Comparison of ENCODE assay signal across 2 cellular contexts in the genomic region with DNA sequence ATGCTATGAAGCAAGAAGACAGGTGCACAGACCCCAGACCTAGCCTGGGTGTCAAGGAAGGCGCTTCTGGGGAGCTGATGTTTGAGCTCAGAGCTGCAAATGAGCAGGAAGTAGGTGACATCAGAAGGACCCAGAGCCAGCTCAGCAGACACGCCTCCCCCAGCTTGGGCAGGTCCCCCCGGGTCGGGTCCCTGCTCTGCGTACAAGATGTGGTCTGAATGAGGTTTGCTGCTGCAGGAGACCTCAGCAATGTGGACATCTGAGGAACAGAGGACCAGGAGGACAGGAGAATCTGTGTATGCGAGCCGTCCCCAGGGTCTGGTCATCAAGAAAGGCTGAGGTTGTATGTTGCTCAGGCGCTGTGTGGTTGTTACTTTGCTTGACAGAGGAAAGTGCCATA.
TF ChIP-seq lines count a peak whose summit lies in the region.

No MANE protein-coding gene starts in this region.

TF ChIP-seq in HepG2, 621 proteins besides CTCF, POLR2A, EP300 and RAD21:
- TF ChIP-seq ELF3 (CRISPR knock-in tag; IDR thresholded peaks at IDR 0.05) (0 out of 2 replicates have a peak, but pooled peaks have one; percentile 14), FOXP1 (IDR thresholded peaks at IDR 0.05) (no peak), FOXP1 (CRISPR knock-in tag; IDR thresholded peaks at IDR 0.05) (no peak), TGIF2 (CRISPR knock-in tag; IDR thresholded peaks at IDR 0.05) (no peak)

TF ChIP-seq in GM23338, 12 proteins besides CTCF, POLR2A, EP300 and RAD21:
- no peak for TF ChIP-seq EZH2phosphoT487 (IDR thresholded peaks at IDR 0.05; ENCODE audit: unreplicated experiment)
- no peak for TF ChIP-seq JUNB (IDR thresholded peaks at IDR 0.05; ENCODE audit: unreplicated experiment)
- TF ChIP-seq CREB1 (CRISPR knock-in tag; IDR thresholded peaks at IDR 0.05; ENCODE audit: low read depth), result no peak
- no peak for TF ChIP-seq ZNF114 (CRISPR knock-in tag; IDR thresholded peaks at IDR 0.05)
- no peak for TF ChIP-seq ETS1 (IDR thresholded peaks at IDR 0.05)
- TF ChIP-seq STAT1 (IDR thresholded peaks at IDR 0.05; ENCODE audit: unreplicated experiment), result no peak
- no peak for TF ChIP-seq POLR2AphosphoS5 (IDR thresholded peaks at IDR 0.05; ENCODE audit: low read depth)
- TF ChIP-seq, protein P1, sequence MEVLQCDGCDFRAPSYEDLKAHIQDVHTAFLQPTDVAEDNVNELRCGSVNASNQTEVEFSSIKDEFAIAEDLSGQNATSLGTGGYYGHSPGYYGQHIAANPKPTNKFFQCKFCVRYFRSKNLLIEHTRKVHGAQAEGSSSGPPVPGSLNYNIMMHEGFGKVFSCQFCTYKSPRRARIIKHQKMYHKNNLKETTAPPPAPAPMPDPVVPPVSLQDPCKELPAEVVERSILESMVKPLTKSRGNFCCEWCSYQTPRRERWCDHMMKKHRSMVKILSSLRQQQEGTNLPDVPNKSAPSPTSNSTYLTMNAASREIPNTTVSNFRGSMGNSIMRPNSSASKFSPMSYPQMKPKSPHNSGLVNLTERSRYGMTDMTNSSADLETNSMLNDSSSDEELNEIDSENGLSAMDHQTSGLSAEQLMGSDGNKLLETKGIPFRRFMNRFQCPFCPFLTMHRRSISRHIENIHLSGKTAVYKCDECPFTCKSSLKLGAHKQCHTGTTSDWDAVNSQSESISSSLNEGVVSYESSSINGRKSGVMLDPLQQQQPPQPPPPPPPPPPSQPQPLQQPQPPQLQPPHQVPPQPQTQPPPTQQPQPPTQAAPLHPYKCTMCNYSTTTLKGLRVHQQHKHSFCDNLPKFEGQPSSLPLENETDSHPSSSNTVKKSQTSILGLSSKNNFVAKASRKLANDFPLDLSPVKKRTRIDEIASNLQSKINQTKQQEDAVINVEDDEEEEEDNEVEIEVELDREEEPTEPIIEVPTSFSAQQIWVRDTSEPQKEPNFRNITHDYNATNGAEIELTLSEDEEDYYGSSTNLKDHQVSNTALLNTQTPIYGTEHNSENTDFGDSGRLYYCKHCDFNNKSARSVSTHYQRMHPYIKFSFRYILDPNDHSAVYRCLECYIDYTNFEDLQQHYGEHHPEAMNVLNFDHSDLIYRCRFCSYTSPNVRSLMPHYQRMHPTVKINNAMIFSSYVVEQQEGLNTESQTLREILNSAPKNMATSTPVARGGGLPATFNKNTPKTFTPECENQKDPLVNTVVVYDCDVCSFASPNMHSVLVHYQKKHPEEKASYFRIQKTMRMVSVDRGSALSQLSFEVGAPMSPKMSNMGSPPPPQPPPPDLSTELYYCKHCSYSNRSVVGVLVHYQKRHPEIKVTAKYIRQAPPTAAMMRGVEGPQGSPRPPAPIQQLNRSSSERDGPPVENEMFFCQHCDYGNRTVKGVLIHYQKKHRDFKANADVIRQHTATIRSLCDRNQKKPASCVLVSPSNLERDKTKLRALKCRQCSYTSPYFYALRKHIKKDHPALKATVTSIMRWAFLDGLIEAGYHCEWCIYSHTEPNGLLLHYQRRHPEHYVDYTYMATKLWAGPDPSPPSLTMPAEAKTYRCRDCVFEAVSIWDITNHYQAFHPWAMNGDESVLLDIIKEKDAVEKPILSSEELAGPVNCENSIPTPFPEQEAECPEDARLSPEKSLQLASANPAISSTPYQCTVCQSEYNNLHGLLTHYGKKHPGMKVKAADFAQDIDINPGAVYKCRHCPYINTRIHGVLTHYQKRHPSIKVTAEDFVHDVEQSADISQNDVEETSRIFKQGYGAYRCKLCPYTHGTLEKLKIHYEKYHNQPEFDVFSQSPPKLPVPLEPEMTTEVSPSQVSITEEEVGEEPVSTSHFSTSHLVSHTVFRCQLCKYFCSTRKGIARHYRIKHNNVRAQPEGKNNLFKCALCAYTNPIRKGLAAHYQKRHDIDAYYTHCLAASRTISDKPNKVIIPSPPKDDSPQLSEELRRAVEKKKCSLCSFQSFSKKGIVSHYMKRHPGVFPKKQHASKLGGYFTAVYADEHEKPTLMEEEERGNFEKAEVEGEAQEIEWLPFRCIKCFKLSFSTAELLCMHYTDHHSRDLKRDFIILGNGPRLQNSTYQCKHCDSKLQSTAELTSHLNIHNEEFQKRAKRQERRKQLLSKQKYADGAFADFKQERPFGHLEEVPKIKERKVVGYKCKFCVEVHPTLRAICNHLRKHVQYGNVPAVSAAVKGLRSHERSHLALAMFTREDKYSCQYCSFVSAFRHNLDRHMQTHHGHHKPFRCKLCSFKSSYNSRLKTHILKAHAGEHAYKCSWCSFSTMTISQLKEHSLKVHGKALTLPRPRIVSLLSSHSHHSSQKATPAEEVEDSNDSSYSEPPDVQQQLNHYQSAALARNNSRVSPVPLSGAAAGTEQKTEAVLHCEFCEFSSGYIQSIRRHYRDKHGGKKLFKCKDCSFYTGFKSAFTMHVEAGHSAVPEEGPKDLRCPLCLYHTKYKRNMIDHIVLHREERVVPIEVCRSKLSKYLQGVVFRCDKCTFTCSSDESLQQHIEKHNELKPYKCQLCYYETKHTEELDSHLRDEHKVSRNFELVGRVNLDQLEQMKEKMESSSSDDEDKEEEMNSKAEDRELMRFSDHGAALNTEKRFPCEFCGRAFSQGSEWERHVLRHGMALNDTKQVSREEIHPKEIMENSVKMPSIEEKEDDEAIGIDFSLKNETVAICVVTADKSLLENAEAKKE (CRISPR knock-in tag; IDR thresholded peaks at IDR 0.05), result no peak
- no peak for TF ChIP-seq NANOG (IDR thresholded peaks at IDR 0.05; ENCODE audit: borderline replicate concordance)
- no peak for TF ChIP-seq ZNF331 (CRISPR knock-in tag; IDR thresholded peaks at IDR 0.05; ENCODE audit: low read depth)
- TF ChIP-seq EZH2 (IDR thresholded peaks at IDR 0.05; ENCODE audit: low read depth, unreplicated experiment), result no peak
- TF ChIP-seq, protein P2, sequence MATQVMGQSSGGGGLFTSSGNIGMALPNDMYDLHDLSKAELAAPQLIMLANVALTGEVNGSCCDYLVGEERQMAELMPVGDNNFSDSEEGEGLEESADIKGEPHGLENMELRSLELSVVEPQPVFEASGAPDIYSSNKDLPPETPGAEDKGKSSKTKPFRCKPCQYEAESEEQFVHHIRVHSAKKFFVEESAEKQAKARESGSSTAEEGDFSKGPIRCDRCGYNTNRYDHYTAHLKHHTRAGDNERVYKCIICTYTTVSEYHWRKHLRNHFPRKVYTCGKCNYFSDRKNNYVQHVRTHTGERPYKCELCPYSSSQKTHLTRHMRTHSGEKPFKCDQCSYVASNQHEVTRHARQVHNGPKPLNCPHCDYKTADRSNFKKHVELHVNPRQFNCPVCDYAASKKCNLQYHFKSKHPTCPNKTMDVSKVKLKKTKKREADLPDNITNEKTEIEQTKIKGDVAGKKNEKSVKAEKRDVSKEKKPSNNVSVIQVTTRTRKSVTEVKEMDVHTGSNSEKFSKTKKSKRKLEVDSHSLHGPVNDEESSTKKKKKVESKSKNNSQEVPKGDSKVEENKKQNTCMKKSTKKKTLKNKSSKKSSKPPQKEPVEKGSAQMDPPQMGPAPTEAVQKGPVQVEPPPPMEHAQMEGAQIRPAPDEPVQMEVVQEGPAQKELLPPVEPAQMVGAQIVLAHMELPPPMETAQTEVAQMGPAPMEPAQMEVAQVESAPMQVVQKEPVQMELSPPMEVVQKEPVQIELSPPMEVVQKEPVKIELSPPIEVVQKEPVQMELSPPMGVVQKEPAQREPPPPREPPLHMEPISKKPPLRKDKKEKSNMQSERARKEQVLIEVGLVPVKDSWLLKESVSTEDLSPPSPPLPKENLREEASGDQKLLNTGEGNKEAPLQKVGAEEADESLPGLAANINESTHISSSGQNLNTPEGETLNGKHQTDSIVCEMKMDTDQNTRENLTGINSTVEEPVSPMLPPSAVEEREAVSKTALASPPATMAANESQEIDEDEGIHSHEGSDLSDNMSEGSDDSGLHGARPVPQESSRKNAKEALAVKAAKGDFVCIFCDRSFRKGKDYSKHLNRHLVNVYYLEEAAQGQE (IDR thresholded peaks at IDR 0.05; ENCODE audit: unreplicated experiment), result no peak
TF ChIP-seq in GM23338: peak in this region for 0.
